ENCODE assay signal across 8 cellular contexts in genomic region chr11:67353317-67354313, GRCh38. TPM values are rescaled to one million over a fixed set of nuclear protein-coding genes. Genes with fewer than 3 reads are reported as not detected.
DNase-seq lines count a peak whose midpoint lies in the region; ATAC-seq lines count a peak whose summit lies in the region.

Gene POLD4, minus strand, starts transcription at chr11:67353546. Its CDS starts 147 bp downstream, at chr11:67353399.

- DNase-seq in COLO829 (ENCODE audit: low spot score) = peak; percentile 93
- DNase-seq in HT1080 (ENCODE audit: low read depth) = peak; percentile 91
- DNase-seq in NOMO-1 (lab: John Stamatoyannopoulos, UW; ENCODE audit: unreplicated experiment in 2 of 2) = peak; percentile 95 to 100
- peak; percentile 90 to 93 (median 93) for DNase-seq in effector memory CD4-positive, alpha-beta T cell
- DNase-seq in memory B cell (ENCODE audit: low spot score in 2 of 2) = peak; percentile 91 to 93
- DNase-seq in stimulated activated CD8-positive, alpha-beta memory T cell treated with anti-CD3 and anti-CD28 coated beads, Interleukin-12 subunit alpha, Interleukin-12 subunit beta, amount 100 ng/mL, for 1 hour (ENCODE audit: low read depth) = peak; percentile 94

- H3K36me3 Mint-ChIP-seq in memory B cell = peaks cover 1% of the 10 kb centered on the region

- H3K27ac Mint-ChIP-seq in memory B cell = peak within 1 kb of the TSS; percentile 97

- ATAC-seq in GM21367 (IDR thresholded peaks at IDR 0.05; ENCODE audit: unreplicated experiment) (peak; percentile 60), memory B cell (ENCODE audit: low read depth) (peak; percentile 81)

- H3K27ac ChIP-seq in effector memory CD4-positive, alpha-beta T cell (ENCODE audit: insufficient read depth, low read length, poor library complexity, severe bottlenecking) = peak within 1 kb of the TSS; percentile 97

- no peaks in the 10 kb centered on the region for H3K9me3 Mint-ChIP-seq in memory B cell

- POLR2A ChIA-PET in activated CD8-positive, alpha-beta memory T cell treated with anti-CD3 and anti-CD28 coated beads for 36 hours (lab: Charles Lee) = interaction anchor here (0.6 to 2.8 kb wide), 12 partner anchors 9 to 115 kb away, joined by 3 to 12 read pairs (median 3); partner anchors contain the start of genes CLCF1, PPP1CA, RAD9A and TMEM134

- no peaks in the 10 kb centered on the region for H3K9me3 ChIP-seq in effector memory CD4-positive, alpha-beta T cell (ENCODE audit: control insufficient read depth, low read length)

- peaks cover 65% of the 10 kb centered on the region for H3K4me1 Mint-ChIP-seq in memory B cell

- CTCF ChIA-PET in activated CD8-positive, alpha-beta memory T cell treated with anti-CD3 and anti-CD28 coated beads for 36 hours (lab: Charles Lee) = interaction anchor here (0.6 to 20.0 kb wide), 13 partner anchors 8 to 238 kb away, joined by 3 to 601 read pairs (median 4); partner anchors contain the start of genes CLCF1, GRK2, RAD9A and TBC1D10C

- H3K27me3 Mint-ChIP-seq in memory B cell = no peaks in the 10 kb centered on the region

- H3K4me3 ChIP-seq in effector memory CD4-positive, alpha-beta T cell (ENCODE audit: insufficient read depth, low read depth, low read length, poor library complexity, severe bottlenecking) = peak within 1 kb of the TSS; percentile 74

- H3K36me3 ChIP-seq in effector memory CD4-positive, alpha-beta T cell (ENCODE audit: control insufficient read depth, insufficient read depth, low read length) = no peaks in the 10 kb centered on the region

- no peaks in the 10 kb centered on the region for H3K27me3 ChIP-seq in effector memory CD4-positive, alpha-beta T cell (replicated peaks; ENCODE audit: control insufficient read depth, insufficient read depth, low read length, poor library complexity, severe bottlenecking)

- H3K4me1 ChIP-seq in effector memory CD4-positive, alpha-beta T cell (ENCODE audit: control insufficient read depth, insufficient read depth, low read length, poor library complexity, severe bottlenecking) = peaks cover 48% of the 10 kb centered on the region

- peak within 1 kb of the TSS; percentile 91 for H3K4me3 Mint-ChIP-seq in memory B cell

RNA-seq across cellular contexts. Expression of gene POLD4, which starts in this region (rescaled TPM):
- total RNA-seq in HT1080 (2014; rRNA removed; shearing (Covaris generic)) = 34.5 and 39.4 TPM in 2 replicates
- polyA plus RNA-seq in HT1080 (2015; cell fraction: cytosol; rRNA removed) = 145 and 162 TPM in 2 replicates
- 117 and 132 TPM in 2 replicates for polyA plus RNA-seq in HT1080 (2015; cell fraction: nucleus; rRNA removed)
- total RNA-seq in activated CD8-positive, alpha-beta memory T cell treated with anti-CD3 and anti-CD28 coated beads for 36 hours = 10 to 100 TPM; 31.3 to 31.7 TPM

Comparison
In these comparisons a context has a peak if more than half of its experiments do, and no peak if none do; other contexts are left out.
1. Peak in every context shown above with its lines: DNase-seq, ATAC-seq, H3K4me3 ChIP-seq and H3K27ac ChIP-seq.